ENCODE assay signal across 27 cellular contexts in the genomic region with DNA sequence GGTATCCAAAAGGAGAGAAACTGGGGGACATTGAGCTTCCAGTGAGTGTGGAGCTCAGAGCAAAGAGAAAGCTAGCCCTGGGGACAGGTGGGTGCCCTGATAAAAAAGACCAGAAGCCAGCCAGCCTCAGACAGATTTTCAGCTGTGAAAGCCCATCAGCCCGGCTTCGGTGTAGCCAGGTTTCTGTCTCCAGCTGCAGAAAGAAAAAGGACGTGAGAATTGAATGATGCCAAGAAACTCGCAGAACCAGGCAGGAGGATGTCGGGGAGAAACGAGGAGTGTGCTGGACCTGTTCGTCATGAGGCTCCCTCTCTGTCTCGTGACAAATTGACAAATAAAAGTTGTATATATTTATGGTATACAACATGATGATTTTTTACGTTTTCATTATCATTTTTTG.
"Had no signal": no experiment of that assay in that cellular context is flagged by ENCODE, and none has a peak within 500 bp of the region (broad histone marks: within the 10 kb centered on the region; RNA-seq: fewer than 3 reads in every experiment).

No MANE protein-coding gene starts in this region.

- H3K36me3 ChIP-seq: neural progenitor cell, ovary, right lobe of liver, sigmoid colon, suprapubic skin, tibial artery, upper lobe of left lung, vagina had no signal

- ATAC-seq: naive thymus-derived CD8-positive, alpha-beta T cell; natural killer cell treated with Interleukin-12 subunit alpha and Interleukin-12 subunit beta and Interleukin-15 and Interleukin-18, amount 100 ng/mL, for 72 hours; psoas muscle; right cardiac atrium; right lobe of liver; stimulated activated memory B cell treated with anti-CD40 and anti-IgM and Interleukin-4, amounts not matched to agents 10 μg/mL and 1 μg/mL and 100 μg/mL, for 72 hours; stimulated activated naive CD8-positive, alpha-beta T cell treated with anti-CD3 and anti-CD28 coated beads, Interleukin-15, amount 100 ng/mL, for 72 hours; stimulated activated naive CD8-positive, alpha-beta T cell treated with anti-CD3 and anti-CD28 coated beads, Interleukin-15, Interleukin-2, amounts not matched to agents 100 U/mL and 50 U/mL, for 24 hours had no signal

- H3K4me3 Mint-ChIP-seq: naive thymus-derived CD8-positive, alpha-beta T cell; natural killer cell treated with Interleukin-12 subunit alpha and Interleukin-12 subunit beta and Interleukin-15 and Interleukin-18, amount 100 ng/mL, for 72 hours; neural progenitor cell; stimulated activated memory B cell treated with anti-CD40 and anti-IgM and Interleukin-4, amounts not matched to agents 10 μg/mL and 1 μg/mL and 100 μg/mL, for 72 hours; stimulated activated naive CD8-positive, alpha-beta T cell treated with anti-CD3 and anti-CD28 coated beads, Interleukin-15, amount 100 ng/mL, for 72 hours had no signal

- H3K4me1 ChIP-seq: neural progenitor cell, parathyroid adenoma, psoas muscle, right lobe of liver, sigmoid colon, testis, tibial artery, upper lobe of left lung, vagina had no signal

- H3K27me3 Mint-ChIP-seq: naive thymus-derived CD8-positive, alpha-beta T cell; natural killer cell treated with Interleukin-12 subunit alpha and Interleukin-12 subunit beta and Interleukin-15 and Interleukin-18, amount 100 ng/mL, for 72 hours; stimulated activated memory B cell treated with anti-CD40 and anti-IgM and Interleukin-4, amounts not matched to agents 10 μg/mL and 1 μg/mL and 100 μg/mL, for 72 hours; stimulated activated naive CD8-positive, alpha-beta T cell treated with anti-CD3 and anti-CD28 coated beads, Interleukin-15, amount 100 ng/mL, for 72 hours had no signal

- H3K4me1 Mint-ChIP-seq: naive thymus-derived CD8-positive, alpha-beta T cell; stimulated activated memory B cell treated with anti-CD40 and anti-IgM and Interleukin-4, amounts not matched to agents 10 μg/mL and 1 μg/mL and 100 μg/mL, for 72 hours; stimulated activated naive CD8-positive, alpha-beta T cell treated with anti-CD3 and anti-CD28 coated beads, Interleukin-15, amount 100 ng/mL, for 72 hours had no signal

- H3K4me3 ChIP-seq: neural progenitor cell, ovary, psoas muscle, right lobe of liver, sigmoid colon, suprapubic skin, testis, tibial artery, upper lobe of left lung, vagina had no signal

- H3K36me3 Mint-ChIP-seq: naive thymus-derived CD8-positive, alpha-beta T cell; natural killer cell treated with Interleukin-12 subunit alpha and Interleukin-12 subunit beta and Interleukin-15 and Interleukin-18, amount 100 ng/mL, for 72 hours; neural progenitor cell; stimulated activated memory B cell treated with anti-CD40 and anti-IgM and Interleukin-4, amounts not matched to agents 10 μg/mL and 1 μg/mL and 100 μg/mL, for 72 hours had no signal

- H3K27ac Mint-ChIP-seq: naive thymus-derived CD8-positive, alpha-beta T cell; natural killer cell treated with Interleukin-12 subunit alpha and Interleukin-12 subunit beta and Interleukin-15 and Interleukin-18, amount 100 ng/mL, for 72 hours; neural progenitor cell; progenitor cell of endocrine pancreas; stimulated activated memory B cell treated with anti-CD40 and anti-IgM and Interleukin-4, amounts not matched to agents 10 μg/mL and 1 μg/mL and 100 μg/mL, for 72 hours; stimulated activated naive CD8-positive, alpha-beta T cell treated with anti-CD3 and anti-CD28 coated beads, Interleukin-15, amount 100 ng/mL, for 72 hours had no signal

- DNase-seq: naive thymus-derived CD8-positive, alpha-beta T cell; occipital lobe; ovary; psoas muscle; right cardiac atrium; right lobe of liver; sigmoid colon; small intestine; stimulated activated CD4-positive, alpha-beta T cell treated with anti-CD3 and anti-CD28 coated beads, Interleukin-12 subunit alpha, Interleukin-12 subunit beta, amount 100 ng/mL, for 4 hours; stimulated activated CD4-positive, alpha-beta T cell treated with anti-CD3 and anti-CD28 coated beads, Interleukin-1b, Interleukin-23, amount 100 ng/mL, for 48 hours; stimulated activated CD4-positive, alpha-beta T cell treated with anti-CD3 and anti-CD28 coated beads, Interleukin-4, amount 100 ng/mL, for 1 hour; stimulated activated CD4-positive, alpha-beta T cell treated with anti-CD3 and anti-CD28 coated beads, Interleukin-4, amount 100 ng/mL, for 4 hours; stimulated activated CD8-positive, alpha-beta memory T cell treated with anti-CD3 and anti-CD28 coated beads, Interleukin-4, amount 100 ng/mL, for 48 hours; stimulated activated naive CD8-positive, alpha-beta T cell treated with anti-CD3 and anti-CD28 coated beads, Interleukin-15, amount 100 ng/mL, for 72 hours; stimulated activated naive CD8-positive, alpha-beta T cell treated with anti-CD3 and anti-CD28 coated beads, Interleukin-15, Interleukin-2, amounts not matched to agents 100 U/mL and 50 U/mL, for 24 hours; substantia nigra; testis; tibial artery; trophoblast cell; upper lobe of left lung had no signal

- H3K27ac ChIP-seq: neural progenitor cell, ovary, parathyroid adenoma, psoas muscle, right lobe of liver, sigmoid colon, suprapubic skin, testis, tibial artery, upper lobe of left lung, vagina had no signal

- H3K27me3 ChIP-seq: neural progenitor cell, ovary, right lobe of liver, testis, tibial artery, upper lobe of left lung, vagina had no signal

- H3K9me3 ChIP-seq: ovary, psoas muscle, right lobe of liver, sigmoid colon, suprapubic skin, testis, tibial artery, upper lobe of left lung, vagina had no signal

- H3K9me3 Mint-ChIP-seq: natural killer cell treated with Interleukin-12 subunit alpha and Interleukin-12 subunit beta and Interleukin-15 and Interleukin-18, amount 100 ng/mL, for 72 hours; neural progenitor cell had no signal
